17 cellular contexts compared by ENCODE assay signal in the genomic region with DNA sequence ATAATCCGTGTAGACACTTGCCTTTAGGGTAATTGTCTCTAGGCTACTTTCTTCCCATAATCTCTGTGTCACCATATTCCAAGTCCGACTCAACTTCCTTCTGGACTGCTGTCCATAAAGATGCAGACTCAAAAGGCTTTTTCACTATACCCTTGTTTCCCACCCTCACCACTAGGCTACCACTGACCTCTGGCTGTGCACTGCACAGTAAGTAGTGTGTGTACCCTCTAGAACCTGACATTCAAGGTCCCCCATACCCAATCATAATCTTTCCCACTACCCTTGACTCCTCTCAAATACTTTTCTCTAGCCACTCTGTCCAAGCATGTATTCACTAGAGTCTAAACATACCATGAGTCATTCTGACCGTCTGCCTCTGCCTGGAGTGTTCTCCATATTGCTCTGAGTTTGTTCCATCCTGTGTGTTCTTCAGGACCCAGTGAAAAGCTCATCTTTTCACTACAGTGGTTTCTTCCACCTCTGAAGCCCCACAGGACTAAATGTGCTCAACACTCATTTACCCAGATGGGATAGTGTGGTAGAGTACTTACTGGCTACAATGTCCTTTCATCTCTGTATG. TPM values are rescaled to one million over a fixed set of nuclear protein-coding genes. Genes with fewer than 3 reads are reported as not detected.
DNase-seq lines count a peak whose midpoint lies in the region; ATAC-seq and TF ChIP-seq lines count a peak whose summit lies in the region.
"Had no signal": no experiment of that assay in that cellular context is flagged by ENCODE, and none has a peak within 500 bp of the region (broad histone marks: within the 10 kb centered on the region; RNA-seq: fewer than 3 reads in every experiment).

No MANE protein-coding gene starts in this region.

- no peak for ATAC-seq in HG03097 (IDR thresholded peaks at IDR 0.05; ENCODE audit: low FRiP score, unreplicated experiment)
- ATAC-seq: gastrocnemius medialis, Right ventricle myocardium inferior had no signal

- DNase-seq in AG20443 (ENCODE audit: low spot score) (peak; percentile 26), LHCN-M2 (ENCODE audit: low read depth) (peak; percentile 26), cardiac fibroblast (ENCODE audit: low read depth in 2 of 2) (peak; percentile 16 to 54), kidney tubule cell (ENCODE audit: low spot score) (peak; percentile 55), NCI-H2171 treated with DMSO at 0.1 percent for 48 hours (lab: John Stamatoyannopoulos, UW) (no peak), GM13976 (ENCODE audit: low spot score) (no peak)
- no peak for DNase-seq in stimulated activated CD4-positive, alpha-beta T cell treated with anti-CD3 and anti-CD28 coated beads, Interleukin-1b, Interleukin-23, amount 100 ng/mL, for 48 hours
- DNase-seq: activated CD4-positive, alpha-beta T cell treated with anti-CD3 and anti-CD28 coated beads, Interleukin-2, amount 10 ng/mL, durations not matched to agents 7 days and 5 days; activated T-cell treated with anti-CD3 and anti-CD28 coated beads, Interleukin-2, amount 50 U/mL, for 24 hours; adrenal gland; BE2C; gastrocnemius medialis; NCI-H2029 treated with DMSO at 0.1 percent for 48 hours; T-helper 2 cell had no signal

- in situ Hi-C loops in GM13976 (cut with MboI; ENCODE audit: low sequenced_read_pairs, unreplicated experiment) = no loop called here

- no peak overlapping the region for H3K4me3 ChIP-seq in cardiac fibroblast (replicated peaks in 1 of 2; ENCODE audit: low read depth in 2 of 2, low read length in 2 of 2)
- H3K4me3 ChIP-seq: adrenal gland, gastrocnemius medialis, suprapubic skin had no signal

- TF ChIP-seq CTCF in cardiac fibroblast (IDR thresholded peaks at IDR 0.05; ENCODE audit: low read depth, low read length) (no peak), GM13976 (IDR thresholded peaks at IDR 0.05; ENCODE audit: borderline replicate concordance, control extremely low read depth, extremely low read depth, insufficient read depth, missing control alignments) (no peak)

RNA-seq across cellular contexts. Expression of a gene that starts 17.3 kb away (rescaled TPM):
- 1.8 and 2.5 TPM in 2 replicates for total RNA-seq in LHCN-M2 (2014; rRNA removed)
- polyA plus RNA-seq in LHCN-M2 (2012) = 2.3 TPM

Comparison
In these comparisons a context has a peak if more than half of its experiments do, and no peak if none do; other contexts are left out.
1. DNase-seq: peak in AG20443 (single experiment), LHCN-M2 (single experiment), cardiac fibroblast (2 of 2) and kidney tubule cell (single experiment); none in stimulated activated CD4-positive, alpha-beta T cell treated with anti-CD3 and anti-CD28 coated beads, Interleukin-1b, Interleukin-23, amount 100 ng/mL, for 48 hours (single experiment), NCI-H2171 treated with DMSO at 0.1 percent for 48 hours (single experiment) and GM13976 (single experiment).